Comparison of ENCODE assay signal across 8 cellular contexts in the genomic region with DNA sequence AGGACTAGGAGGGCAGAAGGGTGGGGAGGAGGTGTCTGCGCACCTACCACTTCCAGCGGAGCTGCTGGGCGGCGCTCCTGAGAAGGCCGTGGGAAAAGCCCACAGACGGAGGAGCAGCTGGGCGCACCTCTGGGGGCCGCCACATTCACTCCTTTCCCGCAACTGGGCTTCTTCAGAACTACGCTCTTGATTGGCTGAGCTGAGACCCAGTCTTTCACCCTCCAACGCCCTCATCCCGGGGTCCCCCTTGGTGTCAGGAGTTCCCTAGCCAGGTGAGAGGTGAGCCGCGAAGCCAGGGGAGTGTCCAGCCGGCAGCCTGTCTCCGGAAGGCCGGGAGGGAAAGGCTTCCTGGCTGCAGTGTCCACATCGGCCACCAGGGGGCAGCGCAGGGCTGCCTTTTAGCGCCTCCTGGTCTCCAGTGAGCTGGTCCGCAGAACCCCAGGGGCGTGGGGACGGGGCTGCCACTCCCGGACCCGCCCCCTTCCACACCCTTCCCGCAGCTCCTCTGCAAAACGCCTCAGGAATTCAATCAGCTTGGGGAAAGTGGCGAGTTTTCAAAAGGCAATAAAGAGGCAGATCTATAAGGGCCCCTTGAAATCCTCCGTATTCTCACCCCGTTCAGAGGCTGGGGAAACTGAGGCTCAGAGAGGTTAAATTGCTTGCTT.
DNase-seq lines count a peak whose midpoint lies in the region; ATAC-seq, FAIRE-seq and TF ChIP-seq lines count a peak whose summit lies in the region.

No MANE protein-coding gene starts in this region.

- no peak overlapping the region for H3K27ac ChIP-seq in endothelial cell of umbilical vein (ENCODE audit: insufficient read depth, low read depth, low read length)

- no peaks in the 10 kb centered on the region for H3K9me3 ChIP-seq in endothelial cell of umbilical vein (replicated peaks; ENCODE audit: control insufficient read depth, insufficient read depth, low read length)

- no peak for TF ChIP-seq POLR2A in endothelial cell of umbilical vein (IDR thresholded peaks at IDR 0.05; ENCODE audit: low read depth, low read length)

- intact Hi-C loops in endothelial cell of umbilical vein (cut with micrococcal nuclease): loop anchor here (1.0 to 2.0 kb wide), 5 partner anchors 99 to 409 kb away; a partner anchor contains a TSS

- no TSS peak for BruUV-seq in endothelial cell of umbilical vein (replicated peaks; lab: Mats Ljungman, UMichigan)

- no peaks in the 10 kb centered on the region for H3K36me3 ChIP-seq in endothelial cell of umbilical vein (ENCODE audit: control insufficient read depth in 2 of 2, extremely low read depth in 1 of 2, insufficient read depth in 2 of 2, low read length in 2 of 2)

- H3K4me3 ChIP-seq in endothelial cell of umbilical vein (replicated peaks in 1 of 3; ENCODE audit: insufficient read depth in 1 of 3, low read depth in 1 of 3, low read length in 3 of 3): no peak overlapping the region

- no peaks in the 10 kb centered on the region for H3K79me2 ChIP-seq in endothelial cell of umbilical vein (ENCODE audit: control insufficient read depth, insufficient read depth, low read length)

- dilution Hi-C loops in endothelial cell of umbilical vein (cut with MboI; ENCODE audit: extremely low pct_ligation_motif_present, low sequenced_read_pairs): no loop called here

- no peaks in the 10 kb centered on the region for H3K9me1 ChIP-seq in endothelial cell of umbilical vein (replicated peaks; ENCODE audit: control insufficient read depth, extremely low read depth, insufficient read depth, low read length)

- no peak overlapping the region for H3K9ac ChIP-seq in endothelial cell of umbilical vein (replicated peaks; ENCODE audit: extremely low read depth, insufficient read depth, low read length)

- POLR2A ChIA-PET in endothelial cell of umbilical vein (lab: Charles Lee): interaction anchor here (1.3 kb wide), 1 partner anchor 395 kb away, joined by 3 read pairs; no protein-coding TSS in a partner anchor

- DNase-seq in GM04504 (ENCODE audit: low read depth) (peak; percentile 57), NCI-H82 (lab: John Stamatoyannopoulos, UW) (peak; percentile 82), endothelial cell of umbilical vein (ENCODE audit: low read depth, low spot score) (peak; percentile 76), midbrain (lab: John Stamatoyannopoulos, UW) (peak; percentile 88)
- DNase-seq in activated CD8-positive, alpha-beta memory T cell treated with anti-CD3 and anti-CD28 coated beads, Interleukin-2, amount 50 U/mL, for 4 hours: peak; percentile 79
- DNase-seq in stimulated activated CD8-positive, alpha-beta memory T cell treated with anti-CD3 and anti-CD28 coated beads, Interleukin-15, amount 100 ng/mL, for 4 hours (ENCODE audit: low read depth in 2 of 2): peak; percentile 50 to 55

- H4K20me1 ChIP-seq in endothelial cell of umbilical vein (replicated peaks; ENCODE audit: control insufficient read depth, extremely low read depth, insufficient read depth, low read length): no peaks in the 10 kb centered on the region

- no peak overlapping the region for H3K4me2 ChIP-seq in endothelial cell of umbilical vein (ENCODE audit: insufficient read depth, low read length)

- H2AFZ ChIP-seq in endothelial cell of umbilical vein (ENCODE audit: low read depth, low read length): peak overlapping the region; percentile 24

- TF ChIP-seq CTCF in endothelial cell of umbilical vein (IDR thresholded peaks at IDR 0.05; ENCODE audit: extremely low read depth in 1 of 2, insufficient read depth in 1 of 2, low read depth in 1 of 2, low read length in 2 of 2): peak; percentile 92 to 96

- peak; percentile 85 for FAIRE-seq in endothelial cell of umbilical vein (lab: Jason Lieb, UNC)

- H3K27me3 ChIP-seq in endothelial cell of umbilical vein (ENCODE audit: control insufficient read depth in 2 of 2, insufficient read depth in 2 of 2, low read length in 2 of 2): peaks cover 19 to 24% of the 10 kb centered on the region in 2 experiments

- CTCF ChIA-PET in endothelial cell of umbilical vein (lab: Charles Lee): interaction anchor here (0.6 to 7.6 kb wide), 61 partner anchors 9 to 948 kb away, joined by 3 to 691 read pairs (median 4); a partner anchor contains a TSS

- ATAC-seq in HG03354 (IDR thresholded peaks at IDR 0.05; ENCODE audit: poor library complexity, severe bottlenecking, unreplicated experiment) (peak; percentile 75), HG02840 (IDR thresholded peaks at IDR 0.05; ENCODE audit: low FRiP score, unreplicated experiment) (no peak)

- no peaks in the 10 kb centered on the region for H3K4me1 ChIP-seq in endothelial cell of umbilical vein (ENCODE audit: control insufficient read depth, extremely low read depth, insufficient read depth, low read length)

TF ChIP-seq in endothelial cell of umbilical vein, 7 proteins besides CTCF, POLR2A, EP300 and RAD21:
- no peak for TF ChIP-seq POLR2AphosphoS5 (IDR thresholded peaks at IDR 0.05; ENCODE audit: insufficient read depth, low read depth, low read length)
- TF ChIP-seq FOS (IDR thresholded peaks at IDR 0.05; ENCODE audit: borderline replicate concordance, insufficient read depth, low read length): no peak
- TF ChIP-seq JUN (IDR thresholded peaks at IDR 0.05; ENCODE audit: borderline replicate concordance, insufficient read depth, insufficient read length, low read depth): no peak
- TF ChIP-seq GATA2 (IDR thresholded peaks at IDR 0.05; ENCODE audit: insufficient read depth, insufficient read length, low read depth, low read length): no peak
- no peak for TF ChIP-seq EZH2 (IDR thresholded peaks at IDR 0.05; ENCODE audit: borderline replicate concordance, low read depth, low read length, severe bottlenecking)
- TF ChIP-seq, protein P1, sequence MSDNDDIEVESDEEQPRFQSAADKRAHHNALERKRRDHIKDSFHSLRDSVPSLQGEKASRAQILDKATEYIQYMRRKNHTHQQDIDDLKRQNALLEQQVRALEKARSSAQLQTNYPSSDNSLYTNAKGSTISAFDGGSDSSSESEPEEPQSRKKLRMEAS (IDR thresholded peaks at IDR 0.05; ENCODE audit: insufficient read depth, insufficient read length): no peak
- TF ChIP-seq MYC (IDR thresholded peaks at IDR 0.05; ENCODE audit: low read depth, low read length): no peak
TF ChIP-seq in endothelial cell of umbilical vein: peak in this region for 0.
